8 cellular contexts compared by ENCODE assay signal in the genomic region with DNA sequence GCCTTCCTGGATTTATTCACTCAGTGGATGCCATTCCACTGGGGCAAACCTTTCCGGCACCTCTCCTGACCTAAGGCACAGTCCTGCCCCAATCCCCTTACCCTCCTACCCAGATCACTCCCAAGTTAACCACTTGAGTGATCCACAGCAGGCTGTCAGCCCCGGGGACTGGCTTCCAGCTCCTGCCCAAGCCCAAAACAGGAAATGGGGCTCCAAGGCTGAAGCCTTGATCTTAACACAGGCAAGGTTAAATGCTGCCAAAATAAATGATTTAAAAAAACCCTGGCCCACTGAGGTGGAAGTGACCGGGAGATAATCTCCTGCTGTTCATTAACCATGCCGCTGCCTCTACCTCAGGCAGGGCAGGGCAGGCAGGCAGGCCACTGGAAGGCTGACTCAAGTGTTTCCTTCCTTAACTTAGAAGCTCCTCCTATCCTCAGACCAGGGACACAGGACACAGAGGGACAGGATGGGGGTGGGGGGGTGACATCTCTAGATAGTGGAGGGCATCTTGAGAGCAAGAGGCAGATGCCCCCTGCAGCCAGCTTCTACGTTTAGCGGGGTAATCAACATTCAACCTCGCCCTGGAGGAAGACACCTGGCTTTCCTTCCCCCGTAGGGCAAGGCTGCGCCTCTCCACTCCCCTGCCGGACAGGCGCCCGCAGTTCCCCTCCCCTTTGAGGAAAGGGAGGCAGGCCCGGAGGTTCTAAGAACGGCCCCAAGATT. TPM values are rescaled to one million over a fixed set of nuclear protein-coding genes. Genes with fewer than 3 reads are reported as not detected.
DNase-seq lines count a peak whose midpoint lies in the region; ATAC-seq and TF ChIP-seq lines count a peak whose summit lies in the region.

No MANE protein-coding gene starts in this region.

- H3K4me3 ChIP-seq in HFF-Myc (replicated peaks; ENCODE audit: low read depth, low read length) (peak overlapping the region; percentile 67), fibroblast of lung (replicated peaks in 1 of 4; ENCODE audit: control extremely low read depth in 1 of 4, insufficient read depth in 1 of 4, low read depth in 3 of 4, low read length in 4 of 4) (peak overlapping the region; percentile 64 to 85 (median 71))

- TF ChIP-seq CTCF in HFF-Myc (IDR thresholded peaks at IDR 0.05; ENCODE audit: low read depth, low read length, missing control alignments) (no peak), activated B cell treated with CpG ODN at 0.5 μM for 24 hours (IDR thresholded peaks at IDR 0.05) (no peak), fibroblast of lung (conservative IDR thresholded peaks at IDR 0.05 in 1 of 2, IDR thresholded peaks at IDR 0.05 in 1 of 2; ENCODE audit: low read depth in 1 of 2, low read length in 2 of 2) (no peak), nephron (IDR thresholded peaks at IDR 0.05; ENCODE audit: unreplicated experiment in 3 of 3) (no peak)

- peak overlapping the region; percentile 93 for H3K9ac ChIP-seq in fibroblast of lung (ENCODE audit: insufficient read depth, low read length)

- intact Hi-C loops in activated B cell treated with CpG ODN at 0.5 μM for 24 hours (cut with micrococcal nuclease): loop anchor here (2.0 to 5.0 kb wide), 7 partner anchors 65 to 1846 kb away; a partner anchor contains a TSS

- no peaks in the 10 kb centered on the region for H4K20me1 ChIP-seq in fibroblast of lung (ENCODE audit: control insufficient read depth, extremely low read depth, insufficient read depth, low read length)

- H3K27ac ChIP-seq in fibroblast of lung (ENCODE audit: insufficient read depth, low read length): peak overlapping the region; percentile 88

- H3K4me1 ChIP-seq in fibroblast of lung (ENCODE audit: control insufficient read depth, extremely low read depth, insufficient read depth, low read length): peaks cover 30% of the 10 kb centered on the region

- H3K4me1 Mint-ChIP-seq in activated B cell treated with CpG ODN at 0.5 μM for 24 hours (peaks cover 11% of the 10 kb centered on the region), nephron (peaks cover 22% of the 10 kb centered on the region)

- DNase-seq in AG08396 (ENCODE audit: low spot score): peak; percentile 47
- DNase-seq in HFF-Myc (ENCODE audit: extremely low read depth, low read depth): no peak
- DNase-seq in activated B cell treated with CpG ODN at 0.5 μM for 24 hours: no peak
- DNase-seq in fibroblast of lung (ENCODE audit: low read depth in 2 of 2): peak; percentile 28 to 57
- DNase-seq in dedifferentiated amniotic fluid mesenchymal stem cell (ENCODE audit: extremely low spot score): no peak
- DNase-seq in KG1 (lab: John Stamatoyannopoulos, UW): no peak

- H3K9me3 Mint-ChIP-seq in activated B cell treated with CpG ODN at 0.5 μM for 24 hours: no peaks in the 10 kb centered on the region
- H3K9me3 Mint-ChIP-seq in nephron: no peaks in the 10 kb centered on the region

- POLR2A ChIA-PET in activated B cell treated with CpG ODN at 0.5 μM for 24 hours (lab: Charles Lee): interaction anchor here (1.5 kb wide), 1 partner anchor 40 kb away, joined by 4 read pairs; a partner anchor contains a TSS

- H3K36me3 ChIP-seq in fibroblast of lung (ENCODE audit: control insufficient read depth, insufficient read depth, low read length): no peaks in the 10 kb centered on the region

- H3K9me3 ChIP-seq in fibroblast of lung (ENCODE audit: control insufficient read depth, insufficient read depth, low read depth, low read length): no peaks in the 10 kb centered on the region

- peak overlapping the region; percentile 59 for H3K27ac Mint-ChIP-seq in activated B cell treated with CpG ODN at 0.5 μM for 24 hours
- peak overlapping the region; percentile 84 to 96 (median 92) for H3K27ac Mint-ChIP-seq in nephron

- H3K36me3 Mint-ChIP-seq in activated B cell treated with CpG ODN at 0.5 μM for 24 hours (ENCODE audit: low read depth): no peaks in the 10 kb centered on the region
- no peaks in the 10 kb centered on the region for H3K36me3 Mint-ChIP-seq in nephron (ENCODE audit: low read depth)

- H3K27me3 Mint-ChIP-seq in activated B cell treated with CpG ODN at 0.5 μM for 24 hours (no peaks in the 10 kb centered on the region), nephron (ENCODE audit: low read depth) (peaks cover 37% of the 10 kb centered on the region)

- H3K79me2 ChIP-seq in fibroblast of lung (ENCODE audit: control insufficient read depth, insufficient read depth, low read length): peaks cover 60% of the 10 kb centered on the region

- CTCF ChIA-PET in activated B cell treated with CpG ODN at 0.5 μM for 24 hours (lab: Charles Lee): no interaction called here

- no peaks in the 10 kb centered on the region for H3K27me3 ChIP-seq in fibroblast of lung (ENCODE audit: control insufficient read depth, insufficient read depth, low read length)

- peak overlapping the region; percentile 81 for H3K4me2 ChIP-seq in fibroblast of lung (ENCODE audit: extremely low read depth, insufficient read depth, low read length)

- no peak overlapping the region for H2AFZ ChIP-seq in fibroblast of lung (ENCODE audit: low read length)

- ATAC-seq in activated B cell treated with CpG ODN at 0.5 μM for 24 hours (ENCODE audit: low read depth): no peak
- no peak for ATAC-seq in HG02973 (IDR thresholded peaks at IDR 0.05; ENCODE audit: unreplicated experiment)

- H3K4me3 Mint-ChIP-seq in activated B cell treated with CpG ODN at 0.5 μM for 24 hours (peak overlapping the region; percentile 77), nephron (peak overlapping the region; percentile 87 to 95 (median 92))

RNA-seq across cellular contexts. Expression of a gene that starts 1.3 kb away (rescaled TPM):
- total RNA-seq in activated B cell treated with CpG ODN at 0.5 μM for 24 hours (3.2 and 3.5 TPM in 2 replicates), fibroblast of lung (22.3 and 35.0 TPM in 2 replicates)
- 27.7 TPM in 2 replicates for polyA plus RNA-seq in fibroblast of lung
- polyA plus RNA-seq in fibroblast of lung (2012): 29.7 and 35.4 TPM in 2 replicates
- polyA minus RNA-seq in fibroblast of lung (ENCODE audit: low replicate concordance): 68.2 and 91.5 TPM in 2 replicates

RNA-seq across cellular contexts. Expression of a gene that starts 40.0 kb away (rescaled TPM):
- total RNA-seq in activated B cell treated with CpG ODN at 0.5 μM for 24 hours (10.2 and 13.9 TPM in 2 replicates), fibroblast of lung (10.0 and 13.9 TPM in 2 replicates)
- 5.8 and 11.0 TPM in 2 replicates for polyA plus RNA-seq in fibroblast of lung
- 5.7 and 11.0 TPM in 2 replicates for polyA plus RNA-seq in fibroblast of lung (2012)
- polyA minus RNA-seq in fibroblast of lung (ENCODE audit: low replicate concordance): 14.8 and 24.7 TPM in 2 replicates

Comparison
In these comparisons a context has a peak if more than half of its experiments do, and no peak if none do; other contexts are left out.
1. DNase-seq: peak in AG08396 (single experiment) and fibroblast of lung (2 of 2); none in HFF-Myc (single experiment), activated B cell treated with CpG ODN at 0.5 μM for 24 hours (single experiment), dedifferentiated amniotic fluid mesenchymal stem cell (single experiment) and KG1 (single experiment).